In genomic region chr3:41198526-41198925, GRCh38 we compare ENCODE assay signal across 8 cellular contexts. TPM values are rescaled to one million over a fixed set of nuclear protein-coding genes. Genes with fewer than 3 reads are reported as not detected.
DNase-seq lines count a peak whose midpoint lies in the region; ATAC-seq lines count a peak whose summit lies in the region.

No MANE protein-coding gene starts in this region.

- H3K18ac ChIP-seq in trophoblast cell (ENCODE audit: low read length): peak overlapping the region; percentile 92

- WGBS in trophoblast cell (ENCODE audit: extremely low coverage, insufficient coverage, insufficient read length): no CpG with 5 or more reads among the region's 20 CpGs

- H3K9me2 ChIP-seq in Karpas-422 (replicated peaks; ENCODE audit: insufficient read depth, low read length): no peaks in the 10 kb centered on the region

- H3K36me3 Mint-ChIP-seq in activated T-cell treated with anti-CD3 and anti-CD28 coated beads, Interleukin-2, amount 50 U/mL, for 4 hours (ENCODE audit: insufficient read depth): peaks cover 5% of the 10 kb centered on the region

- peak overlapping the region; percentile 66 for H3K4ac ChIP-seq in trophoblast cell (ENCODE audit: low read depth, low read length)

- H4K8ac ChIP-seq in trophoblast cell (ENCODE audit: low read depth, low read length): peak overlapping the region; percentile 97

- peak overlapping the region; percentile 90 for H2BK120ac ChIP-seq in trophoblast cell (ENCODE audit: insufficient read depth, low read length, poor library complexity)

- H3K9ac ChIP-seq in Karpas-422 (ENCODE audit: low read length) (peak overlapping the region; percentile 99), trophoblast cell (ENCODE audit: low read length) (peak overlapping the region; percentile 96)

- H3K79me2 ChIP-seq in Karpas-422 (ENCODE audit: low read length): peaks cover 40% of the 10 kb centered on the region
- peaks cover 18% of the 10 kb centered on the region for H3K79me2 ChIP-seq in trophoblast cell (ENCODE audit: control insufficient read depth, insufficient read depth, low read length, poor library complexity)

- H3K27me3 Mint-ChIP-seq in activated T-cell treated with anti-CD3 and anti-CD28 coated beads, Interleukin-2, amount 50 U/mL, for 4 hours (ENCODE audit: low read depth): peaks cover 2% of the 10 kb centered on the region

- H2AFZ ChIP-seq in Karpas-422 (ENCODE audit: low read length): peak overlapping the region; percentile 94; the same call in 1 of the 2 replicates
- H2AFZ ChIP-seq in trophoblast cell (ENCODE audit: insufficient read depth, low read length, poor library complexity): peak overlapping the region; percentile 65

- H2BK5ac ChIP-seq in trophoblast cell (ENCODE audit: low read depth, low read length, poor library complexity): peak overlapping the region; percentile 95

- H3K4me2 ChIP-seq in Karpas-422 (ENCODE audit: low read depth, low read length, poor library complexity, severe bottlenecking): peak overlapping the region; percentile 81
- peak overlapping the region; percentile 88 for H3K4me2 ChIP-seq in trophoblast cell (ENCODE audit: low read length)

- H3K27me3 ChIP-seq in Karpas-422 (ENCODE audit: low read length): no peaks in the 10 kb centered on the region
- no peaks in the 10 kb centered on the region for H3K27me3 ChIP-seq in trophoblast cell (ENCODE audit: insufficient read depth, low read length)

- no peaks in the 10 kb centered on the region for H3K9me3 ChIP-seq in Karpas-422 (ENCODE audit: low read length)
- H3K9me3 ChIP-seq in trophoblast cell (ENCODE audit: insufficient read depth, low read depth, low read length): no peaks in the 10 kb centered on the region

- intact Hi-C loops in head of caudate nucleus (cut with DNase I): loop anchor here (10.0 kb wide), 1 partner anchor 614 kb away; no protein-coding TSS in a partner anchor

- H3K4me1 ChIP-seq in Karpas-422 (ENCODE audit: low read length): peaks cover 54% of the 10 kb centered on the region
- peaks cover 2 to 5% of the 10 kb centered on the region in 2 experiments for H3K4me1 ChIP-seq in trophoblast cell (ENCODE audit: control insufficient read depth in 1 of 2, insufficient read depth in 2 of 2, low read length in 2 of 2)

- H3K9me3 Mint-ChIP-seq in activated T-cell treated with anti-CD3 and anti-CD28 coated beads, Interleukin-2, amount 50 U/mL, for 4 hours: no peaks in the 10 kb centered on the region

- peaks cover 19% of the 10 kb centered on the region for H3K79me1 ChIP-seq in trophoblast cell (ENCODE audit: low read length)

- H2AK5ac ChIP-seq in trophoblast cell (ENCODE audit: low read length): peak overlapping the region; percentile 67

- H3K4me1 Mint-ChIP-seq in activated T-cell treated with anti-CD3 and anti-CD28 coated beads, Interleukin-2, amount 50 U/mL, for 4 hours (ENCODE audit: low read depth): peaks cover 33% of the 10 kb centered on the region

- DNase-seq in DMS53 (lab: John Stamatoyannopoulos, UW): peak; percentile 50
- no peak for DNase-seq in DMS53 treated with DMSO at 0.1 percent for 48 hours (lab: John Stamatoyannopoulos, UW; ENCODE audit: unreplicated experiment)
- DNase-seq in Karpas-422: no peak
- DNase-seq in activated T-cell treated with anti-CD3 and anti-CD28 coated beads, Interleukin-2, amount 50 U/mL, for 4 hours: no peak
- peak in 39 of 42 donors; percentile 10 to 74 (median 40) for DNase-seq in head of caudate nucleus
- peak in 1 of 2 donors; percentile 47 for DNase-seq in trophoblast cell
- DNase-seq in SW 1271 (lab: John Stamatoyannopoulos, UW): no peak

- H3K14ac ChIP-seq in trophoblast cell (ENCODE audit: low read length): peak overlapping the region; percentile 95

- H4K12ac ChIP-seq in trophoblast cell (ENCODE audit: low read depth, low read length): peak overlapping the region; percentile 85

- peaks cover 35% of the 10 kb centered on the region for H4K20me1 ChIP-seq in Karpas-422 (ENCODE audit: insufficient read depth, low read depth, low read length)

- H4K91ac ChIP-seq in trophoblast cell (ENCODE audit: low read depth, low read length): peak overlapping the region; percentile 91

- peak overlapping the region; percentile 91 for H2BK12ac ChIP-seq in trophoblast cell (ENCODE audit: low read length)

- H3K4me3 Mint-ChIP-seq in activated T-cell treated with anti-CD3 and anti-CD28 coated beads, Interleukin-2, amount 50 U/mL, for 4 hours: peak overlapping the region; percentile 87

- H3K4me3 ChIP-seq in Karpas-422 (ENCODE audit: low read length) (peak overlapping the region; percentile 91), trophoblast cell (ENCODE audit: low read depth, low read length) (peak overlapping the region; percentile 97)

- H3K36me3 ChIP-seq in Karpas-422 (ENCODE audit: insufficient read depth, low read length) (no peaks in the 10 kb centered on the region), trophoblast cell (ENCODE audit: control insufficient read depth in 1 of 2, insufficient read depth in 2 of 2, low read length in 2 of 2) (no peaks in the 10 kb centered on the region)

- no peak for ATAC-seq in activated T-cell treated with anti-CD3 and anti-CD28 coated beads, Interleukin-2, amount 50 U/mL, for 4 hours
- ATAC-seq in HG03095 (IDR thresholded peaks at IDR 0.05; ENCODE audit: unreplicated experiment): no peak

- H3K27ac ChIP-seq in Karpas-422 (ENCODE audit: low read length) (no peak overlapping the region), trophoblast cell (ENCODE audit: low read depth, low read length) (peak overlapping the region; percentile 96)

- H3K23ac ChIP-seq in trophoblast cell (ENCODE audit: low read length): no peak overlapping the region

RNA-seq across cellular contexts. Expression of gene CTNNB1, which starts 0.8 kb away (rescaled TPM):
- 122 and 184 TPM in 2 replicates for total RNA-seq in Karpas-422 (2014; rRNA removed; shearing (Covaris generic); ENCODE audit: low replicate concordance)
- total RNA-seq in activated T-cell treated with anti-CD3 and anti-CD28 coated beads, Interleukin-2, amount 50 U/mL, for 4 hours: 100 to 1,000 TPM; 132 to 190 (median 168) TPM
- polyA plus RNA-seq in trophoblast cell (2013): 1,013 and 1,027 TPM in 2 replicates

Comparison
In these comparisons a context has a peak if more than half of its experiments do, and no peak if none do; other contexts are left out.
1. DNase-seq: peak in DMS53 (single experiment) and head of caudate nucleus (39 of 42); none in DMS53 treated with DMSO at 0.1 percent for 48 hours (single experiment), Karpas-422 (single experiment), activated T-cell treated with anti-CD3 and anti-CD28 coated beads, Interleukin-2, amount 50 U/mL, for 4 hours (single experiment) and SW 1271 (0 of 2).